1 cellular context compared by ENCODE assay signal in genomic region chr9:68980341-68980914, GRCh38.
TF ChIP-seq lines count a peak whose summit lies in the region.

No MANE protein-coding gene starts in this region.

TF ChIP-seq in K562, 482 proteins besides CTCF, POLR2A, EP300 and RAD21 (continued from another document):
- TF ChIP-seq GTF2E2 (tag; IDR thresholded peaks at IDR 0.05) (no peak), GTF2B (IDR thresholded peaks at IDR 0.05; ENCODE audit: extremely low read depth, insufficient read length) (no peak), RUNX1 (IDR thresholded peaks at IDR 0.05; ENCODE audit: low read depth) (no peak), ETV6 (IDR thresholded peaks at IDR 0.05; ENCODE audit: borderline replicate concordance in 1 of 2, low read depth in 2 of 2, low read length in 1 of 2) (no peak), ETV6 (CRISPR knock-in tag; IDR thresholded peaks at IDR 0.05; ENCODE audit: borderline replicate concordance) (no peak), ZNF707 (CRISPR knock-in tag; conservative IDR thresholded peaks at IDR 0.05) (no peak), CTCFL (IDR thresholded peaks at IDR 0.05; ENCODE audit: borderline replicate concordance, insufficient read depth, low read depth, low read length, poor library complexity, severe bottlenecking) (no peak), ZNF23 (CRISPR knock-in tag; IDR thresholded peaks at IDR 0.05) (no peak)
- TF ChIP-seq, protein P1, sequence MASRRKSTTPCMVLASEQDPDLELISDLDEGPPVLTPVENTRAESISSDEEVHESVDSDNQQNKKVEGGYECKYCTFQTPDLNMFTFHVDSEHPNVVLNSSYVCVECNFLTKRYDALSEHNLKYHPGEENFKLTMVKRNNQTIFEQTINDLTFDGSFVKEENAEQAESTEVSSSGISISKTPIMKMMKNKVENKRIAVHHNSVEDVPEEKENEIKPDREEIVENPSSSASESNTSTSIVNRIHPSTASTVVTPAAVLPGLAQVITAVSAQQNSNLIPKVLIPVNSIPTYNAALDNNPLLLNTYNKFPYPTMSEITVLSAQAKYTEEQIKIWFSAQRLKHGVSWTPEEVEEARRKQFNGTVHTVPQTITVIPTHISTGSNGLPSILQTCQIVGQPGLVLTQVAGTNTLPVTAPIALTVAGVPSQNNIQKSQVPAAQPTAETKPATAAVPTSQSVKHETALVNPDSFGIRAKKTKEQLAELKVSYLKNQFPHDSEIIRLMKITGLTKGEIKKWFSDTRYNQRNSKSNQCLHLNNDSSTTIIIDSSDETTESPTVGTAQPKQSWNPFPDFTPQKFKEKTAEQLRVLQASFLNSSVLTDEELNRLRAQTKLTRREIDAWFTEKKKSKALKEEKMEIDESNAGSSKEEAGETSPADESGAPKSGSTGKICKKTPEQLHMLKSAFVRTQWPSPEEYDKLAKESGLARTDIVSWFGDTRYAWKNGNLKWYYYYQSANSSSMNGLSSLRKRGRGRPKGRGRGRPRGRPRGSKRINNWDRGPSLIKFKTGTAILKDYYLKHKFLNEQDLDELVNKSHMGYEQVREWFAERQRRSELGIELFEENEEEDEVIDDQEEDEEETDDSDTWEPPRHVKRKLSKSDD (conservative IDR thresholded peaks at IDR 0.05; ENCODE audit: low read length): no peak
